In the genomic region with DNA sequence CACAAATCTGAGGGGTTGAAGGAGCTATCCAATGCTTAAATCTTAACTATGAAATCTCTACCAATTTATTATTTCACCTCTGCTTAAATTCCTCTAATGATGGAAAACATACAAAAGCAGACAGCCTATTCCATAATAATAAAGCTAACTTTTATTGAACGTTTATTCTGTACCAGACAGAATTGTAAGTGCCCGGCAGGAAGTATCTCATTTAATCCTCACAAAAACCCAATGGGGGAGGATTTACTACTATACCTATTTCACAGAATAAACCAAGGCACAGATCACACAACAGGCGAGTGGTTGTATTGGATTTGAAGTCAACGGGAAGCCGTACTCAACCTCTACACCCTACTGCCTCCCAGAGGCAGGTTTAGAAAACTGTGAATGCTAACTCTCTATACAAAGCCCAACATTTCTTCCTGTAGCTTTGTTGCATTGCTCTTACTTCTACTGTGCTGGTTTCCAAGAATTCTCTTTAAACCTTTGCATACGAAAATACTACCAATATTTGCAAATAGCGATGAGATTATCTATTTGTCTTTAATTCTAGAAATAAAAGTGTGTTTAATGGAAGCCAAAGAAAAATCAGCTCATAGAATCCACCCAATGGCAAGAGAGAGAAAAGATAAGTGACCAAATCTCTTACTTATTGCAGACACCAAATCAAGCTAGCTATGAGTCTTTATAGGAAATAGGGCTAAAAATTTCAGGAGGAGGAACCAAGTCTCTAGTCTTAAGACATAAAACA, we compare ENCODE assay signal across 8 cellular contexts. TPM values are rescaled to one million over a fixed set of nuclear protein-coding genes. Genes with fewer than 3 reads are reported as not detected.
A peak's percentile ranks its signal among the peaks of the same experiment; 100 is the strongest.
DNase-seq lines count a peak whose midpoint lies in the region; ATAC-seq and TF ChIP-seq lines count a peak whose summit lies in the region.

No MANE protein-coding gene starts in this region.

- no peaks in the 10 kb centered on the region for H3K27me3 ChIP-seq in PC-9 (ENCODE audit: insufficient read depth, low read depth)

- no peaks in the 10 kb centered on the region for H3K79me2 ChIP-seq in PC-9 (ENCODE audit: low read depth)

- no peaks in the 10 kb centered on the region for H4K20me1 ChIP-seq in PC-9 (ENCODE audit: insufficient read depth)

- no peak overlapping the region for H3K27ac ChIP-seq in PC-9

- DNase-seq in EL (peak; percentile 64), PC-9 (peak; percentile 1 to 38), astrocyte of the hippocampus (ENCODE audit: low read depth, low spot score) (peak; percentile 62), iPS-NIHi11 (ENCODE audit: low spot score) (peak; percentile 68)
- DNase-seq in stimulated activated CD4-positive, alpha-beta T cell treated with anti-CD3 and anti-CD28 coated beads, Interleukin-2, amount 100 ng/mL, for 48 hours: peak; percentile 11 to 20

- H3K4me3 ChIP-seq in PC-9: no peak overlapping the region

- H3F3A ChIP-seq in PC-9 (ENCODE audit: insufficient read depth, low read depth): no peaks in the 10 kb centered on the region

- no peak overlapping the region for H2AFZ ChIP-seq in PC-9

- H3K4me1 ChIP-seq in PC-9 (replicated peaks; ENCODE audit: insufficient read depth): no peaks in the 10 kb centered on the region

- BruUV-seq in PC-9 (replicated peaks; lab: Mats Ljungman, UMichigan): no TSS peak

- H3K9me2 ChIP-seq in PC-9 (ENCODE audit: insufficient read depth): no peaks in the 10 kb centered on the region

- intact Hi-C loops in PC-9 (cut with micrococcal nuclease; ENCODE audit: unreplicated experiment): loop anchor here (1.0 to 2.0 kb wide), 2 partner anchors 248 to 596 kb away; no protein-coding TSS in a partner anchor

- CTCF ChIA-PET in PC-9 (lab: Charles Lee): interaction anchor here (0.5 to 1.5 kb wide), 3 partner anchors 212 to 469 kb away, joined by 3 to 5 read pairs (median 3); no protein-coding TSS in a partner anchor

- POLR2A ChIA-PET in PC-9 (lab: Charles Lee; ENCODE audit: unreplicated experiment): interaction anchor here (0.7 kb wide), 1 partner anchor 833 kb away, joined by 4 read pairs; no protein-coding TSS in a partner anchor

- no peaks in the 10 kb centered on the region for H3K9me3 ChIP-seq in PC-9 (ENCODE audit: insufficient read depth, low read depth)

- ATAC-seq in GM19455 (IDR thresholded peaks at IDR 0.05; ENCODE audit: unreplicated experiment) (peak; percentile 91), HG03521 (IDR thresholded peaks at IDR 0.05; ENCODE audit: unreplicated experiment) (peak; percentile 87), HG03571 (IDR thresholded peaks at IDR 0.05; ENCODE audit: unreplicated experiment) (no peak)

- TF ChIP-seq CTCF in PC-9 (conservative IDR thresholded peaks at IDR 0.05): peak; percentile 72

- no peaks in the 10 kb centered on the region for H3K36me3 ChIP-seq in PC-9 (ENCODE audit: low read depth)

- peak overlapping the region; percentile 26; the same call in 1 of the 2 replicates for H3K4me2 ChIP-seq in PC-9

RNA-seq across cellular contexts. Expression of gene C1orf53, which starts 33.5 kb away (rescaled TPM):
- 6.0 and 9.5 TPM in 2 replicates for total RNA-seq in PC-9 (2021)

RNA-seq across cellular contexts. Expression of gene LHX9, which starts 48.2 kb away (rescaled TPM):
- total RNA-seq in PC-9 (2021): 0.08 and 0.44 TPM in 2 replicates

Comparison
In these comparisons a context has a peak if more than half of its experiments do, and no peak if none do; other contexts are left out.
1. DNase-seq: peak in every context shown above with its lines; median percentile 68 in iPS-NIHi11; 64 in EL; 62 in astrocyte of the hippocampus; 20 in PC-9; 16 in stimulated activated CD4-positive, alpha-beta T cell treated with anti-CD3 and anti-CD28 coated beads, Interleukin-2, amount 100 ng/mL, for 48 hours.